36 cellular contexts compared by ENCODE assay signal in genomic region chr1:62342270-62342669, GRCh38.
"Had no signal": no experiment of that assay in that cellular context is flagged by ENCODE, and none has a peak within 500 bp of the region (broad histone marks: within the 10 kb centered on the region; RNA-seq: fewer than 3 reads in every experiment).

No MANE protein-coding gene starts in this region.

- H3K27me3 ChIP-seq: MG63 had no signal

- DNase-seq: Karpas-422, Kasumi-1, MG63, MM.1S, MV-4-11, NCI-H1048, NCI-H1092, NCI-H1092 treated with DMSO at 0.1 percent for 48 hours, NCI-H1105, NCI-H1105 treated with DMSO at 0.1 percent for 48 hours, NCI-H1417, NCI-H1417 treated with DMSO at 0.1 percent for 48 hours, NCI-H1436, NCI-H1436 treated with DMSO at 0.1 percent for 48 hours, NCI-H146, NCI-H1694, NCI-H1694 treated with DMSO at 0.1 percent for 48 hours, NCI-H187, NCI-H187 treated with DMSO at 0.1 percent for 48 hours, NCI-H1930, NCI-H2029, NCI-H2029 treated with DMSO at 0.1 percent for 48 hours, NCI-H2081, NCI-H2081 treated with DMSO at 0.1 percent for 48 hours, NCI-H2107, NCI-H2171, NCI-H2171 treated with DMSO at 0.1 percent for 48 hours, NCI-H2227 treated with DMSO at 0.1 percent for 48 hours, NCI-H226, NCI-H345, NCI-H446, NCI-H446 treated with DMSO at 0.1 percent for 48 hours, NCI-H510A, NCI-H510A treated with DMSO at 0.1 percent for 48 hours, NCI-H524, NCI-H524 treated with DMSO at 0.1 percent for 48 hours had no signal

- H3K36me3 ChIP-seq: MG63 had no signal

- H3K9me3 ChIP-seq: MG63 had no signal

- H3K4me3 ChIP-seq: MG63 had no signal
